Comparison of ENCODE assay signal across 1 cellular context in the genomic region with DNA sequence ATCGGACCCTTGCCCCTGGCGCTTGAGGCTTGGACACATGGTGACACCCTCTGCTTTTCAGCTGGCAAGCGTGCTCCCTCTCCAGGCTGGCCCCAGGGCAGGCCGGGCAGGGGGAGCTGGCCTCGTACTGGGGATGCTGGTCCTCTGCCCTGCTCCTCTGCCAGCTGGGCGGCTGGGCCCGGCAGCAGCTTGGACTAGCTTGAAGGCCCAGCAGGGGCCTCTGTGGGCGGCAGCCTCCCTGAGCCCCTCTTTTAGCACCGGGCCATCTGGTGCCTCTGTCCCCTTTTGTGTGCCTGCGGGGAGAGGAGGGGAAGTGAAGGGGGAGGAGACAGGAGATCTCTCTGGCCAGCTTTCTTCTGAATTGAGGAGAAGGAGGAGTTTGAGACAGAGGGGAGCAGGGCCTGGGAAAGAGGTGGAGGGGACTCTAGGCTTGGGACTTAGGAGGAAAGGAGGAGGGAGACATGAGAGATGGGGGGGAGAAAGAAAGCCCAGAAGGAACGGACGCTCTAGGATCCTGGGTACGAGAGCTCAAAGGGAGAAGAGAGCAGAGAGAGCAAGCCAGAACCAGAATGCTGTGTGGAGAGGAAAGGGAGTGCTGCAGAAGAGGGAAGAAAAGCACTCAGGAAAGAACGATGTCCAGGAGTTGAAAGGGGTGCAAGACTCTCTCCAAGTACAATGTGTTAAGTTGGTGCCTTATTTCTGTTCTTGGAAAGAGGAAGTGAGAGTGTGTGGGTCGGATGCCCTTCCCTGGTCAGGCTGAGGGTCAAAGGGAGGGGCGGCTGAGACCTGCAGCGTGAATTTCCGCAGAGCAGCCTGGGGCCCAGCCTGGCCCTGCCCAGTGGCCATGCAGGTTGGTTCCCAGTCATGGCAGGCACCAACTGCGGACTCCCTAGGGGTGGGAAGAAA.
TF ChIP-seq lines count a peak whose summit lies in the region.

No MANE protein-coding gene starts in this region.

TF ChIP-seq in K562, 482 proteins besides CTCF, POLR2A, EP300 and RAD21 (continued from another document and continues in another):
- TF ChIP-seq ATF6 (CRISPR knock-in tag; IDR thresholded peaks at IDR 0.05) (no peak), TBL1XR1 (IDR thresholded peaks at IDR 0.05; ENCODE audit: low read length in 2 of 2) (no peak), HEY1 (CRISPR knock-in tag; IDR thresholded peaks at IDR 0.05; ENCODE audit: borderline replicate concordance) (no peak), ETV6 (IDR thresholded peaks at IDR 0.05; ENCODE audit: borderline replicate concordance in 1 of 2, low read depth in 2 of 2, low read length in 1 of 2) (peak; percentile 22 to 57; a peak in 1 of 4 replicates), ETV6 (CRISPR knock-in tag; IDR thresholded peaks at IDR 0.05; ENCODE audit: borderline replicate concordance) (no peak), PHF20 (IDR thresholded peaks at IDR 0.05; ENCODE audit: partially characterized antibody) (no peak), CXXC5 (CRISPR knock-in tag; IDR thresholded peaks at IDR 0.05) (peak; percentile 7), ZNF583 (CRISPR knock-in tag; IDR thresholded peaks at IDR 0.05) (no peak), PHB2 (IDR thresholded peaks at IDR 0.05; ENCODE audit: low read depth) (0 out of 2 replicates have a peak, but pooled peaks have one; percentile 40), KDM5B (IDR thresholded peaks at IDR 0.05; ENCODE audit: insufficient replicate concordance, low read depth, low read length) (no peak), ZNF146 (CRISPR knock-in tag; IDR thresholded peaks at IDR 0.05; ENCODE audit: unreplicated experiment) (no peak), KAT7 (CRISPR knock-in tag; IDR thresholded peaks at IDR 0.05; ENCODE audit: borderline replicate concordance) (no peak), BCL6 (CRISPR knock-in tag; IDR thresholded peaks at IDR 0.05) (0 out of 2 replicates have a peak, but pooled peaks have one; percentile 2), E2F3 (CRISPR knock-in tag; IDR thresholded peaks at IDR 0.05) (no peak), MXI1 (IDR thresholded peaks at IDR 0.05; ENCODE audit: low read depth, low read length) (no peak), ETV5 (CRISPR knock-in tag; IDR thresholded peaks at IDR 0.05; ENCODE audit: low read depth) (no peak), XRCC5 (IDR thresholded peaks at IDR 0.05; ENCODE audit: low read depth, low read length) (0 out of 2 replicates have a peak, but pooled peaks have one; percentile 18), CSDE1 (IDR thresholded peaks at IDR 0.05) (no peak), ESRRB (CRISPR knock-in tag; IDR thresholded peaks at IDR 0.05; ENCODE audit: borderline replicate concordance) (no peak), SNIP1 (IDR thresholded peaks at IDR 0.05; ENCODE audit: low read depth) (no peak), ZNF143 (CRISPR knock-in tag; IDR thresholded peaks at IDR 0.05) (0 out of 2 replicates have a peak, but pooled peaks have one; percentile 0), ETS1 (conservative IDR thresholded peaks at IDR 0.05; ENCODE audit: control insufficient read depth, low read depth, low read length) (0 out of 2 replicates have a peak, but pooled peaks have one; percentile 35), MIER1 (IDR thresholded peaks at IDR 0.05; ENCODE audit: low read depth) (no peak), KLF13 (tag; IDR thresholded peaks at IDR 0.05; ENCODE audit: borderline replicate concordance, low read depth) (0 out of 2 replicates have a peak, but pooled peaks have one; percentile 24), ZNF764 (CRISPR knock-in tag; IDR thresholded peaks at IDR 0.05; ENCODE audit: low read depth) (no peak), ZBTB1 (CRISPR knock-in tag; IDR thresholded peaks at IDR 0.05; ENCODE audit: borderline replicate concordance, low read depth) (no peak), ARID2 (IDR thresholded peaks at IDR 0.05) (0 out of 2 replicates have a peak, but pooled peaks have one; percentile 8), PYGO2 (tag; IDR thresholded peaks at IDR 0.05) (no peak), FOS (IDR thresholded peaks at IDR 0.05; ENCODE audit: extremely low read depth, insufficient read length) (no peak), NFATC3 (IDR thresholded peaks at IDR 0.05) (no peak), ZNF253 (CRISPR knock-in tag; conservative IDR thresholded peaks at IDR 0.05) (no peak)
- TF ChIP-seq, protein P1, sequence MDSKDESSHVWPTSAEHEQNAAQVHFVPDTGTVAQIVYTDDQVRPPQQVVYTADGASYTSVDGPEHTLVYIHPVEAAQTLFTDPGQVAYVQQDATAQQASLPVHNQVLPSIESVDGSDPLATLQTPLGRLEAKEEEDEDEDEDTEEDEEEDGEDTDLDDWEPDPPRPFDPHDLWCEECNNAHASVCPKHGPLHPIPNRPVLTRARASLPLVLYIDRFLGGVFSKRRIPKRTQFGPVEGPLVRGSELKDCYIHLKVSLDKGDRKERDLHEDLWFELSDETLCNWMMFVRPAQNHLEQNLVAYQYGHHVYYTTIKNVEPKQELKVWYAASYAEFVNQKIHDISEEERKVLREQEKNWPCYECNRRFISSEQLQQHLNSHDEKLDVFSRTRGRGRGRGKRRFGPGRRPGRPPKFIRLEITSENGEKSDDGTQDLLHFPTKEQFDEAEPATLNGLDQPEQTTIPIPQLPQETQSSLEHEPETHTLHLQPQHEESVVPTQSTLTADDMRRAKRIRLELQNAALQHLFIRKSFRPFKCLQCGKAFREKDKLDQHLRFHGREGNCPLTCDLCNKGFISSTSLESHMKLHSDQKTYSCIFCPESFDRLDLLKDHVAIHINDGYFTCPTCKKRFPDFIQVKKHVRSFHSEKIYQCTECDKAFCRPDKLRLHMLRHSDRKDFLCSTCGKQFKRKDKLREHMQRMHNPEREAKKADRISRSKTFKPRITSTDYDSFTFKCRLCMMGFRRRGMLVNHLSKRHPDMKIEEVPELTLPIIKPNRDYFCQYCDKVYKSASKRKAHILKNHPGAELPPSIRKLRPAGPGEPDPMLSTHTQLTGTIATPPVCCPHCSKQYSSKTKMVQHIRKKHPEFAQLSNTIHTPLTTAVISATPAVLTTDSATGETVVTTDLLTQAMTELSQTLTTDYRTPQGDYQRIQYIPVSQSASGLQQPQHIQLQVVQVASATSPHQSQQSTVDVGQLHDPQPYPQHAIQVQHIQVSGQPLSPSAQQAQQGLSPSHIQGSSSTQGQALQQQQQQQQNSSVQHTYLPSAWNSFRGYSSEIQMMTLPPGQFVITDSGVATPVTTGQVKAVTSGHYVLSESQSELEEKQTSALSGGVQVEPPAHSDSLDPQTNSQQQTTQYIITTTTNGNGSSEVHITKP (IDR thresholded peaks at IDR 0.05; ENCODE audit: partially characterized antibody) = peak; percentile 39
- TF ChIP-seq, protein P2, sequence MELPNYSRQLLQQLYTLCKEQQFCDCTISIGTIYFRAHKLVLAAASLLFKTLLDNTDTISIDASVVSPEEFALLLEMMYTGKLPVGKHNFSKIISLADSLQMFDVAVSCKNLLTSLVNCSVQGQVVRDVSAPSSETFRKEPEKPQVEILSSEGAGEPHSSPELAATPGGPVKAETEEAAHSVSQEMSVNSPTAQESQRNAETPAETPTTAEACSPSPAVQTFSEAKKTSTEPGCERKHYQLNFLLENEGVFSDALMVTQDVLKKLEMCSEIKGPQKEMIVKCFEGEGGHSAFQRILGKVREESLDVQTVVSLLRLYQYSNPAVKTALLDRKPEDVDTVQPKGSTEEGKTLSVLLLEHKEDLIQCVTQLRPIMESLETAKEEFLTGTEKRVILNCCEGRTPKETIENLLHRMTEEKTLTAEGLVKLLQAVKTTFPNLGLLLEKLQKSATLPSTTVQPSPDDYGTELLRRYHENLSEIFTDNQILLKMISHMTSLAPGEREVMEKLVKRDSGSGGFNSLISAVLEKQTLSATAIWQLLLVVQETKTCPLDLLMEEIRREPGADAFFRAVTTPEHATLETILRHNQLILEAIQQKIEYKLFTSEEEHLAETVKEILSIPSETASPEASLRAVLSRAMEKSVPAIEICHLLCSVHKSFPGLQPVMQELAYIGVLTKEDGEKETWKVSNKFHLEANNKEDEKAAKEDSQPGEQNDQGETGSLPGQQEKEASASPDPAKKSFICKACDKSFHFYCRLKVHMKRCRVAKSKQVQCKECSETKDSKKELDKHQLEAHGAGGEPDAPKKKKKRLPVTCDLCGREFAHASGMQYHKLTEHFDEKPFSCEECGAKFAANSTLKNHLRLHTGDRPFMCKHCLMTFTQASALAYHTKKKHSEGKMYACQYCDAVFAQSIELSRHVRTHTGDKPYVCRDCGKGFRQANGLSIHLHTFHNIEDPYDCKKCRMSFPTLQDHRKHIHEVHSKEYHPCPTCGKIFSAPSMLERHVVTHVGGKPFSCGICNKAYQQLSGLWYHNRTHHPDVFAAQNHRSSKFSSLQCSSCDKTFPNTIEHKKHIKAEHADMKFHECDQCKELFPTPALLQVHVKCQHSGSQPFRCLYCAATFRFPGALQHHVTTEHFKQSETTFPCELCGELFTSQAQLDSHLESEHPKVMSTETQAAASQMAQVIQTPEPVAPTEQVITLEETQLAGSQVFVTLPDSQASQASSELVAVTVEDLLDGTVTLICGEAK (IDR thresholded peaks at IDR 0.05) = peak; percentile 46; the same call in 1 of the 2 replicates
- TF ChIP-seq, protein P2 (CRISPR knock-in tag; IDR thresholded peaks at IDR 0.05) = no peak
- TF ChIP-seq, protein P3, sequence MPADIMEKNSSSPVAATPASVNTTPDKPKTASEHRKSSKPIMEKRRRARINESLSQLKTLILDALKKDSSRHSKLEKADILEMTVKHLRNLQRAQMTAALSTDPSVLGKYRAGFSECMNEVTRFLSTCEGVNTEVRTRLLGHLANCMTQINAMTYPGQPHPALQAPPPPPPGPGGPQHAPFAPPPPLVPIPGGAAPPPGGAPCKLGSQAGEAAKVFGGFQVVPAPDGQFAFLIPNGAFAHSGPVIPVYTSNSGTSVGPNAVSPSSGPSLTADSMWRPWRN (IDR thresholded peaks at IDR 0.05; ENCODE audit: low read depth) = no peak
- TF ChIP-seq, protein P4, sequence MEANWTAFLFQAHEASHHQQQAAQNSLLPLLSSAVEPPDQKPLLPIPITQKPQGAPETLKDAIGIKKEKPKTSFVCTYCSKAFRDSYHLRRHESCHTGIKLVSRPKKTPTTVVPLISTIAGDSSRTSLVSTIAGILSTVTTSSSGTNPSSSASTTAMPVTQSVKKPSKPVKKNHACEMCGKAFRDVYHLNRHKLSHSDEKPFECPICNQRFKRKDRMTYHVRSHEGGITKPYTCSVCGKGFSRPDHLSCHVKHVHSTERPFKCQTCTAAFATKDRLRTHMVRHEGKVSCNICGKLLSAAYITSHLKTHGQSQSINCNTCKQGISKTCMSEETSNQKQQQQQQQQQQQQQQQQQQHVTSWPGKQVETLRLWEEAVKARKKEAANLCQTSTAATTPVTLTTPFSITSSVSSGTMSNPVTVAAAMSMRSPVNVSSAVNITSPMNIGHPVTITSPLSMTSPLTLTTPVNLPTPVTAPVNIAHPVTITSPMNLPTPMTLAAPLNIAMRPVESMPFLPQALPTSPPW (CRISPR knock-in tag; IDR thresholded peaks at IDR 0.05) = no peak
- TF ChIP-seq, protein P5, sequence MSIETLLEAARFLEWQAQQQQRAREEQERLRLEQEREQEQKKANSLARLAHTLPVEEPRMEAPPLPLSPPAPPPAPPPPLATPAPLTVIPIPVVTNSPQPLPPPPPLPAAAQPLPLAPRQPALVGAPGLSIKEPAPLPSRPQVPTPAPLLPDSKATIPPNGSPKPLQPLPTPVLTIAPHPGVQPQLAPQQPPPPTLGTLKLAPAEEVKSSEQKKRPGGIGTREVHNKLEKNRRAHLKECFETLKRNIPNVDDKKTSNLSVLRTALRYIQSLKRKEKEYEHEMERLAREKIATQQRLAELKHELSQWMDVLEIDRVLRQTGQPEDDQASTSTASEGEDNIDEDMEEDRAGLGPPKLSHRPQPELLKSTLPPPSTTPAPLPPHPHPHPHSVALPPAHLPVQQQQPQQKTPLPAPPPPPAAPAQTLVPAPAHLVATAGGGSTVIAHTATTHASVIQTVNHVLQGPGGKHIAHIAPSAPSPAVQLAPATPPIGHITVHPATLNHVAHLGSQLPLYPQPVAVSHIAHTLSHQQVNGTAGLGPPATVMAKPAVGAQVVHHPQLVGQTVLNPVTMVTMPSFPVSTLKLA (conservative IDR thresholded peaks at IDR 0.05) = no peak
